ENCODE assay signal across 1 cellular context in genomic region chr4:79198886-79199591, GRCh38.
TF ChIP-seq lines count a peak whose summit lies in the region.

No MANE protein-coding gene starts in this region.

TF ChIP-seq in K562, 482 proteins besides CTCF, POLR2A, EP300 and RAD21 (continued from another document):
- TF ChIP-seq ZNF766 (CRISPR knock-in tag; conservative IDR thresholded peaks at IDR 0.05) (no peak), SIRT6 (IDR thresholded peaks at IDR 0.05; ENCODE audit: low read depth, low read length) (no peak), ZNF57 (CRISPR knock-in tag; IDR thresholded peaks at IDR 0.05) (no peak), HDAC1 (IDR thresholded peaks at IDR 0.05) (peak in 1 of 2 experiments; percentile 88; a peak in 2 of 4 replicates), THRAP3 (IDR thresholded peaks at IDR 0.05; ENCODE audit: borderline replicate concordance) (no peak), MXI1 (IDR thresholded peaks at IDR 0.05; ENCODE audit: low read depth, low read length) (no peak), PYGO2 (tag; IDR thresholded peaks at IDR 0.05) (no peak), NR2C2 (CRISPR knock-in tag; IDR thresholded peaks at IDR 0.05) (no peak), NR2C2 (tag; IDR thresholded peaks at IDR 0.05) (no peak), ZZZ3 (IDR thresholded peaks at IDR 0.05) (no peak), ZNF282 (CRISPR knock-in tag; IDR thresholded peaks at IDR 0.05) (no peak), SRSF1 (IDR thresholded peaks at IDR 0.05; ENCODE audit: low read depth, low read length) (no peak), TCF7L2 (IDR thresholded peaks at IDR 0.05; ENCODE audit: low read depth, low read length) (no peak), ZBTB12 (CRISPR knock-in tag; IDR thresholded peaks at IDR 0.05) (no peak), ZNF184 (CRISPR knock-in tag; IDR thresholded peaks at IDR 0.05) (no peak), RBM15 (IDR thresholded peaks at IDR 0.05; ENCODE audit: insufficient read depth, low read length) (no peak), ZBTB43 (CRISPR knock-in tag; IDR thresholded peaks at IDR 0.05) (no peak), ZNF395 (CRISPR knock-in tag; IDR thresholded peaks at IDR 0.05) (0 out of 2 replicates have a peak, but pooled peaks have one; percentile 24), CSDE1 (IDR thresholded peaks at IDR 0.05) (no peak), L3MBTL2 (IDR thresholded peaks at IDR 0.05) (0 out of 2 replicates have a peak, but pooled peaks have one; percentile 17)
TF ChIP-seq in K562: peak in this region for 54.
